ENCODE assay signal across 1 cellular context in genomic region chr6:35327349-35328027, GRCh38.
TF ChIP-seq lines count a peak whose summit lies in the region.

No MANE protein-coding gene starts in this region.

TF ChIP-seq in HepG2, 621 proteins besides CTCF, POLR2A, EP300 and RAD21 (continued from another document and continues in another):
- TF ChIP-seq ZBTB2 (CRISPR knock-in tag; IDR thresholded peaks at IDR 0.05; ENCODE audit: low read depth) = no peak
- TF ChIP-seq POLR2G (IDR thresholded peaks at IDR 0.05; ENCODE audit: low read depth, low read length) = no peak
- TF ChIP-seq THAP8 (CRISPR knock-in tag; IDR thresholded peaks at IDR 0.05; ENCODE audit: borderline replicate concordance) = no peak
- TF ChIP-seq STAT6 (CRISPR knock-in tag; IDR thresholded peaks at IDR 0.05; ENCODE audit: borderline replicate concordance) = no peak
- TF ChIP-seq ZNF670 (CRISPR knock-in tag; IDR thresholded peaks at IDR 0.05; ENCODE audit: borderline replicate concordance) = no peak
- TF ChIP-seq DRAP1 (CRISPR knock-in tag; IDR thresholded peaks at IDR 0.05) = no peak
- no peak for TF ChIP-seq ZNF776 (CRISPR knock-in tag; IDR thresholded peaks at IDR 0.05)
- TF ChIP-seq ZKSCAN8 (CRISPR knock-in tag; IDR thresholded peaks at IDR 0.05; ENCODE audit: borderline replicate concordance) = no peak; the same call in 1 of the 2 replicates
- no peak for TF ChIP-seq ZSCAN31 (CRISPR knock-in tag; IDR thresholded peaks at IDR 0.05; ENCODE audit: low read depth)
- no peak for TF ChIP-seq ZNF773 (CRISPR knock-in tag; IDR thresholded peaks at IDR 0.05; ENCODE audit: borderline replicate concordance)
- no peak for TF ChIP-seq NFYC (CRISPR knock-in tag; IDR thresholded peaks at IDR 0.05)
- TF ChIP-seq ZNF281 (CRISPR knock-in tag; IDR thresholded peaks at IDR 0.05; ENCODE audit: borderline replicate concordance) = no peak
- TF ChIP-seq ZNF263 (CRISPR knock-in tag; IDR thresholded peaks at IDR 0.05) = no peak
- TF ChIP-seq ZFP41 (CRISPR knock-in tag; IDR thresholded peaks at IDR 0.05; ENCODE audit: borderline replicate concordance) = no peak
- TF ChIP-seq DNMT3B (CRISPR knock-in tag; conservative IDR thresholded peaks at IDR 0.05) = no peak
- no peak for TF ChIP-seq ZNF841 (CRISPR knock-in tag; IDR thresholded peaks at IDR 0.05; ENCODE audit: borderline replicate concordance)
- TF ChIP-seq YEATS2 (CRISPR knock-in tag; IDR thresholded peaks at IDR 0.05; ENCODE audit: borderline replicate concordance) = peak; percentile 39; the same call in 1 of the 2 replicates
- TF ChIP-seq BHLHE40 (IDR thresholded peaks at IDR 0.05; ENCODE audit: low read length) = no peak
- TF ChIP-seq HOXA7 (CRISPR knock-in tag; IDR thresholded peaks at IDR 0.05) = no peak
- no peak for TF ChIP-seq ZNF83 (CRISPR knock-in tag; IDR thresholded peaks at IDR 0.05; ENCODE audit: borderline replicate concordance)
- no peak for TF ChIP-seq ZBTB1 (CRISPR knock-in tag; IDR thresholded peaks at IDR 0.05; ENCODE audit: borderline replicate concordance)
- no peak for TF ChIP-seq KAT7 (CRISPR knock-in tag; IDR thresholded peaks at IDR 0.05; ENCODE audit: borderline replicate concordance)
- no peak for TF ChIP-seq JARID2 (CRISPR knock-in tag; IDR thresholded peaks at IDR 0.05; ENCODE audit: insufficient replicate concordance)
- no peak for TF ChIP-seq ZNF326 (CRISPR knock-in tag; IDR thresholded peaks at IDR 0.05; ENCODE audit: borderline replicate concordance)
- no peak for TF ChIP-seq NR2F1 (CRISPR knock-in tag; IDR thresholded peaks at IDR 0.05)
- TF ChIP-seq GPBP1L1 (CRISPR knock-in tag; IDR thresholded peaks at IDR 0.05) = no peak
- TF ChIP-seq THYN1 (CRISPR knock-in tag; IDR thresholded peaks at IDR 0.05; ENCODE audit: borderline replicate concordance, low read depth) = no peak
- 0 out of 2 replicates have a peak, but pooled peaks have one; percentile 25 for TF ChIP-seq ZSCAN9 (CRISPR knock-in tag; IDR thresholded peaks at IDR 0.05; ENCODE audit: borderline replicate concordance)
- TF ChIP-seq ELF3 (CRISPR knock-in tag; IDR thresholded peaks at IDR 0.05) = 0 out of 2 replicates have a peak, but pooled peaks have one; percentile 10
- no peak for TF ChIP-seq GABPA (IDR thresholded peaks at IDR 0.05; ENCODE audit: low read depth, low read length)
- TF ChIP-seq GABPA (CRISPR knock-in tag; IDR thresholded peaks at IDR 0.05; ENCODE audit: low read depth) = peak; percentile 56
- no peak for TF ChIP-seq DMAP1 (CRISPR knock-in tag; IDR thresholded peaks at IDR 0.05)
- no peak for TF ChIP-seq GRHL1 (CRISPR knock-in tag; conservative IDR thresholded peaks at IDR 0.05)
- no peak for TF ChIP-seq SKIL (CRISPR knock-in tag; IDR thresholded peaks at IDR 0.05; ENCODE audit: borderline replicate concordance)
- 0 out of 2 replicates have a peak, but pooled peaks have one; percentile 16 for TF ChIP-seq SP5 (CRISPR knock-in tag; IDR thresholded peaks at IDR 0.05; ENCODE audit: borderline replicate concordance, low read depth)
- no peak for TF ChIP-seq ZHX1 (CRISPR knock-in tag; IDR thresholded peaks at IDR 0.05; ENCODE audit: low read depth)
- TF ChIP-seq NR1H2 (CRISPR knock-in tag; IDR thresholded peaks at IDR 0.05; ENCODE audit: borderline replicate concordance, low read depth) = no peak
- TF ChIP-seq GABPB1 (CRISPR knock-in tag; IDR thresholded peaks at IDR 0.05) = peak; percentile 24; the same call in 1 of the 2 replicates
- TF ChIP-seq TEAD3 (CRISPR knock-in tag; optimal IDR thresholded peaks at IDR 0.05; ENCODE audit: borderline replicate concordance) = peak; percentile 25
- no peak for TF ChIP-seq TRIM22 (IDR thresholded peaks at IDR 0.05)
- TF ChIP-seq THAP11 (CRISPR knock-in tag; IDR thresholded peaks at IDR 0.05) = no peak
- no peak for TF ChIP-seq ADNP (CRISPR knock-in tag; IDR thresholded peaks at IDR 0.05)
- no peak for TF ChIP-seq ZFX (CRISPR knock-in tag; IDR thresholded peaks at IDR 0.05; ENCODE audit: low read depth)
- no peak for TF ChIP-seq ZFP36 (IDR thresholded peaks at IDR 0.05; ENCODE audit: borderline replicate concordance, low read depth, low read length, partially characterized antibody)
- no peak for TF ChIP-seq IKZF1 (IDR thresholded peaks at IDR 0.05)
- no peak for TF ChIP-seq WIZ (CRISPR knock-in tag; IDR thresholded peaks at IDR 0.05)
- TF ChIP-seq NFRKB (IDR thresholded peaks at IDR 0.05) = no peak
- TF ChIP-seq SETDB1 (CRISPR knock-in tag; IDR thresholded peaks at IDR 0.05; ENCODE audit: borderline replicate concordance) = no peak
- no peak for TF ChIP-seq ZNF224 (CRISPR knock-in tag; IDR thresholded peaks at IDR 0.05)
